ENCODE assay signal across 8 cellular contexts in genomic region chr1:152047607-152047953, GRCh38.
DNase-seq lines count a peak whose midpoint lies in the region; ATAC-seq lines count a peak whose summit lies in the region.

No MANE protein-coding gene starts in this region.

- H3K4me3 Mint-ChIP-seq in activated naive CD8-positive, alpha-beta T cell treated with anti-CD3 and anti-CD28 coated beads, Interleukin-2, amount 50 U/mL, for 24 hours, result peak overlapping the region; percentile 79
- peak overlapping the region; percentile 87 to 93 for H3K4me3 Mint-ChIP-seq in stimulated activated naive CD8-positive, alpha-beta T cell treated with anti-CD3 and anti-CD28 coated beads, Interleukin-15, amount 100 ng/mL, for 72 hours

- ATAC-seq in HG03460 (IDR thresholded peaks at IDR 0.05; ENCODE audit: unreplicated experiment) (peak; percentile 6), GM18498 (IDR thresholded peaks at IDR 0.05; ENCODE audit: unreplicated experiment) (no peak)
- ATAC-seq in activated naive CD8-positive, alpha-beta T cell treated with anti-CD3 and anti-CD28 coated beads, Interleukin-2, amount 50 U/mL, for 24 hours, result no peak
- ATAC-seq in stimulated activated naive CD8-positive, alpha-beta T cell treated with anti-CD3 and anti-CD28 coated beads, Interleukin-15, amount 100 ng/mL, for 72 hours, result no peak

- H3K27me3 Mint-ChIP-seq in activated naive CD8-positive, alpha-beta T cell treated with anti-CD3 and anti-CD28 coated beads, Interleukin-2, amount 50 U/mL, for 24 hours, result peaks cover under 1% of the 10 kb centered on the region
- H3K27me3 Mint-ChIP-seq in stimulated activated naive CD8-positive, alpha-beta T cell treated with anti-CD3 and anti-CD28 coated beads, Interleukin-15, amount 100 ng/mL, for 72 hours, result no peaks in the 10 kb centered on the region

- H3K27ac Mint-ChIP-seq in activated naive CD8-positive, alpha-beta T cell treated with anti-CD3 and anti-CD28 coated beads, Interleukin-2, amount 50 U/mL, for 24 hours, result peak overlapping the region; percentile 98
- H3K27ac Mint-ChIP-seq in stimulated activated naive CD8-positive, alpha-beta T cell treated with anti-CD3 and anti-CD28 coated beads, Interleukin-15, amount 100 ng/mL, for 72 hours, result peak overlapping the region; percentile 97 to 99

- peaks cover 39% of the 10 kb centered on the region for H3K4me1 Mint-ChIP-seq in activated naive CD8-positive, alpha-beta T cell treated with anti-CD3 and anti-CD28 coated beads, Interleukin-2, amount 50 U/mL, for 24 hours
- peaks cover 17% of the 10 kb centered on the region for H3K4me1 Mint-ChIP-seq in stimulated activated naive CD8-positive, alpha-beta T cell treated with anti-CD3 and anti-CD28 coated beads, Interleukin-15, amount 100 ng/mL, for 72 hours

- peaks cover 33% of the 10 kb centered on the region for H3K4me1 ChIP-seq in iPS-20b (ENCODE audit: insufficient read depth, low read length)

- peak overlapping the region; percentile 59 for H3K27ac ChIP-seq in iPS-20b (ENCODE audit: low read length)

- no peaks in the 10 kb centered on the region for H3K36me3 ChIP-seq in iPS-20b (ENCODE audit: insufficient read depth, low read depth, low read length)

- H3K9me3 Mint-ChIP-seq in activated naive CD8-positive, alpha-beta T cell treated with anti-CD3 and anti-CD28 coated beads, Interleukin-2, amount 50 U/mL, for 24 hours, result no peaks in the 10 kb centered on the region
- H3K9me3 Mint-ChIP-seq in stimulated activated naive CD8-positive, alpha-beta T cell treated with anti-CD3 and anti-CD28 coated beads, Interleukin-15, amount 100 ng/mL, for 72 hours, result no peaks in the 10 kb centered on the region

- H3K9ac ChIP-seq in iPS-20b (ENCODE audit: low read depth, low read length), result peak overlapping the region; percentile 73

- no peaks in the 10 kb centered on the region for H3K36me3 Mint-ChIP-seq in activated naive CD8-positive, alpha-beta T cell treated with anti-CD3 and anti-CD28 coated beads, Interleukin-2, amount 50 U/mL, for 24 hours (ENCODE audit: low read depth)

- no peaks in the 10 kb centered on the region for H3K9me3 ChIP-seq in iPS-20b (ENCODE audit: insufficient read depth, low read depth, low read length)

- peak overlapping the region; percentile 41; the same call in 1 of the 2 replicates for H3K4me3 ChIP-seq in iPS-20b (ENCODE audit: low read length)

- peaks cover 4% of the 10 kb centered on the region for H3K27me3 ChIP-seq in iPS-20b (ENCODE audit: insufficient read depth, low read length)

- DNase-seq in AG20443 (ENCODE audit: low spot score) (peak; percentile 58), NCI-H2029 (lab: John Stamatoyannopoulos, UW) (no peak), middle frontal gyrus (ENCODE audit: extremely low spot score, low spot score) (no peak)
- DNase-seq in activated naive CD8-positive, alpha-beta T cell treated with anti-CD3 and anti-CD28 coated beads, Interleukin-2, amount 50 U/mL, for 24 hours, result peak; percentile 29
- no peak for DNase-seq in stimulated activated naive CD8-positive, alpha-beta T cell treated with anti-CD3 and anti-CD28 coated beads, Interleukin-15, amount 100 ng/mL, for 72 hours

Comparison
In these comparisons a context has a peak if more than half of its experiments do, and no peak if none do; other contexts are left out.
1. DNase-seq: peak in AG20443 (single experiment) and activated naive CD8-positive, alpha-beta T cell treated with anti-CD3 and anti-CD28 coated beads, Interleukin-2, amount 50 U/mL, for 24 hours (single experiment); none in stimulated activated naive CD8-positive, alpha-beta T cell treated with anti-CD3 and anti-CD28 coated beads, Interleukin-15, amount 100 ng/mL, for 72 hours (0 of 2), NCI-H2029 (single experiment) and middle frontal gyrus (single experiment).